ENCODE assay signal across 11 cellular contexts in genomic region chr3:138861755-138862333, GRCh38. TPM values are rescaled to one million over a fixed set of nuclear protein-coding genes. Genes with fewer than 3 reads are reported as not detected.
DNase-seq lines count a peak whose midpoint lies in the region; ATAC-seq, FAIRE-seq and TF ChIP-seq lines count a peak whose summit lies in the region.
"Had no signal": no experiment of that assay in that cellular context is flagged by ENCODE, and none has a peak within 500 bp of the region (broad histone marks: within the 10 kb centered on the region; RNA-seq: fewer than 3 reads in every experiment).

No MANE protein-coding gene starts in this region.

- intact Hi-C loops in pancreas (cut with DNase I): no loop called here

- H3K36me3 ChIP-seq in GM23248 (ENCODE audit: low read depth) (no peaks in the 10 kb centered on the region), fibroblast of lung (ENCODE audit: control insufficient read depth, insufficient read depth, low read length) (no peaks in the 10 kb centered on the region), pancreas (no peaks in the 10 kb centered on the region)

- H2AFZ ChIP-seq in GM23248 (peak overlapping the region; percentile 68), fibroblast of lung (ENCODE audit: low read length) (peak overlapping the region; percentile 2)

- peak; percentile 90 for DNase-seq in GM23248
- peak; percentile 66 for DNase-seq in RPMI7951 (ENCODE audit: low read depth)
- DNase-seq in fibroblast of lung (ENCODE audit: low read depth in 2 of 2): peak; percentile 12 to 83
- peak in 1 of 6 donors; percentile 16 for DNase-seq in pancreas
- DNase-seq in activated CD4-positive, alpha-beta T cell treated with anti-CD3 and anti-CD28 coated beads, Interleukin-2, amount 50 U/mL, for 4 hours: no peak
- no peak for DNase-seq in GM19239 (ENCODE audit: insufficient read length, low spot score)
- no peak for DNase-seq in DMS79 (lab: John Stamatoyannopoulos, UW)
- DNase-seq: activated naive CD4-positive, alpha-beta T cell treated with anti-CD3 and anti-CD28 coated beads, Interleukin-2, amount 50 U/mL, for 16 hours; NCI-H524 treated with DMSO at 0.1 percent for 48 hours; T-helper 9 cell had no signal

- no peak overlapping the region for H3K9ac ChIP-seq in GM23248
- no peak overlapping the region for H3K9ac ChIP-seq in fibroblast of lung (ENCODE audit: insufficient read depth, low read length)

- ATAC-seq in pancreas (no peak), HG02938 (IDR thresholded peaks at IDR 0.05; ENCODE audit: unreplicated experiment) (no peak)

- 57 to 59% methylated on average over 7 of the region's 7 CpGs for WGBS in GM23248 (ENCODE audit: low coverage in 1 of 2, low lambda C conversion rate in 2 of 2, missing lambda C conversion rate in 2 of 2), 2 experiments
- 77 to 81% methylated on average over 7 of the region's 7 CpGs for WGBS in pancreas, 2 donors

- FAIRE-seq in pancreas (lab: Jason Lieb, UNC): no peak
- no peak for FAIRE-seq in GM19239 (lab: Jason Lieb, UNC)

- H4K20me1 ChIP-seq in GM23248 (ENCODE audit: insufficient read depth) (no peaks in the 10 kb centered on the region), fibroblast of lung (ENCODE audit: control insufficient read depth, extremely low read depth, insufficient read depth, low read length) (no peaks in the 10 kb centered on the region)

- H3K4me3 ChIP-seq in GM23248 (no peak overlapping the region), fibroblast of lung (replicated peaks in 1 of 4; ENCODE audit: control extremely low read depth in 1 of 4, insufficient read depth in 1 of 4, low read depth in 3 of 4, low read length in 4 of 4) (no peak overlapping the region), pancreas (no peak overlapping the region)

- TF ChIP-seq CTCF in fibroblast of lung (conservative IDR thresholded peaks at IDR 0.05 in 1 of 2, IDR thresholded peaks at IDR 0.05 in 1 of 2; ENCODE audit: low read depth in 1 of 2, low read length in 2 of 2) (no peak), pancreas (IDR thresholded peaks at IDR 0.05) (no peak)

- peaks cover 20% of the 10 kb centered on the region for H3F3A ChIP-seq in GM23248 (ENCODE audit: insufficient read depth)

- no peaks in the 10 kb centered on the region for H3K79me2 ChIP-seq in GM23248 (ENCODE audit: insufficient read depth)
- H3K79me2 ChIP-seq in fibroblast of lung (ENCODE audit: control insufficient read depth, insufficient read depth, low read length): no peaks in the 10 kb centered on the region

- H3K27me3 ChIP-seq in GM23248 (replicated peaks; ENCODE audit: insufficient read depth) (no peaks in the 10 kb centered on the region; the same call in 1 of the 2 replicates), fibroblast of lung (ENCODE audit: control insufficient read depth, insufficient read depth, low read length) (no peaks in the 10 kb centered on the region), pancreas (no peaks in the 10 kb centered on the region)

- H3K9me2 ChIP-seq in GM23248 (ENCODE audit: insufficient read depth): no peaks in the 10 kb centered on the region

- H3K4me2 ChIP-seq in GM23248 (ENCODE audit: unreplicated experiment): peak overlapping the region; percentile 76
- H3K4me2 ChIP-seq in fibroblast of lung (ENCODE audit: extremely low read depth, insufficient read depth, low read length): no peak overlapping the region

- in situ Hi-C loops in GM23248 (cut with MboI): no loop called here

- H3K4me1 ChIP-seq in GM23248 (ENCODE audit: insufficient read depth) (peaks cover 27% of the 10 kb centered on the region), fibroblast of lung (ENCODE audit: control insufficient read depth, extremely low read depth, insufficient read depth, low read length) (peaks cover 6% of the 10 kb centered on the region), pancreas (peaks cover 8 to 30% (median 21%) of the 10 kb centered on the region in 3 donors)

- H3K9me3 ChIP-seq in GM23248 (ENCODE audit: low read depth) (no peaks in the 10 kb centered on the region), fibroblast of lung (ENCODE audit: control insufficient read depth, insufficient read depth, low read depth, low read length) (no peaks in the 10 kb centered on the region), pancreas (no peaks in the 10 kb centered on the region)

- H3K27ac ChIP-seq in GM23248 (peak overlapping the region; percentile 74), fibroblast of lung (ENCODE audit: insufficient read depth, low read length) (no peak overlapping the region), pancreas (peak overlapping the region; percentile 75 to 96 (median 84))

RNA-seq across cellular contexts. Expression of gene PIK3CB, which starts 27.1 kb away (rescaled TPM):
- 4.8 TPM in 2 replicates for total RNA-seq in GM23248 (2014; rRNA removed; shearing (Covaris generic))
- polyA plus RNA-seq in GM23248 (2016; fragmentation: Nextera tagmentation; extraction: Ambion mirVana) (6.4 and 7.2 TPM in 2 replicates), fibroblast of lung (12.4 and 18.2 TPM in 2 replicates), pancreas (1 to 10 TPM; 8.2 to 9.7 TPM)
- 9.1 and 11.1 TPM in 2 replicates for total RNA-seq in RPMI7951 (2014; rRNA removed; shearing (Covaris generic))
- total RNA-seq in fibroblast of lung (9.2 and 17.0 TPM in 2 replicates), pancreas (10 to 100 TPM; 23.0 to 36.4 (median 25.4) TPM)
- 11.1 and 18.8 TPM in 2 replicates for polyA plus RNA-seq in fibroblast of lung (2012)
- 7.6 and 15.3 TPM in 2 replicates for polyA minus RNA-seq in fibroblast of lung (ENCODE audit: low replicate concordance)

Comparison
In these comparisons a context has a peak if more than half of its experiments do, and no peak if none do; other contexts are left out.
1. DNase-seq: peak in GM23248 (single experiment), RPMI7951 (single experiment) and fibroblast of lung (2 of 2); none in activated CD4-positive, alpha-beta T cell treated with anti-CD3 and anti-CD28 coated beads, Interleukin-2, amount 50 U/mL, for 4 hours (0 of 2), GM19239 (single experiment) and DMS79 (single experiment).